In the genomic region with DNA sequence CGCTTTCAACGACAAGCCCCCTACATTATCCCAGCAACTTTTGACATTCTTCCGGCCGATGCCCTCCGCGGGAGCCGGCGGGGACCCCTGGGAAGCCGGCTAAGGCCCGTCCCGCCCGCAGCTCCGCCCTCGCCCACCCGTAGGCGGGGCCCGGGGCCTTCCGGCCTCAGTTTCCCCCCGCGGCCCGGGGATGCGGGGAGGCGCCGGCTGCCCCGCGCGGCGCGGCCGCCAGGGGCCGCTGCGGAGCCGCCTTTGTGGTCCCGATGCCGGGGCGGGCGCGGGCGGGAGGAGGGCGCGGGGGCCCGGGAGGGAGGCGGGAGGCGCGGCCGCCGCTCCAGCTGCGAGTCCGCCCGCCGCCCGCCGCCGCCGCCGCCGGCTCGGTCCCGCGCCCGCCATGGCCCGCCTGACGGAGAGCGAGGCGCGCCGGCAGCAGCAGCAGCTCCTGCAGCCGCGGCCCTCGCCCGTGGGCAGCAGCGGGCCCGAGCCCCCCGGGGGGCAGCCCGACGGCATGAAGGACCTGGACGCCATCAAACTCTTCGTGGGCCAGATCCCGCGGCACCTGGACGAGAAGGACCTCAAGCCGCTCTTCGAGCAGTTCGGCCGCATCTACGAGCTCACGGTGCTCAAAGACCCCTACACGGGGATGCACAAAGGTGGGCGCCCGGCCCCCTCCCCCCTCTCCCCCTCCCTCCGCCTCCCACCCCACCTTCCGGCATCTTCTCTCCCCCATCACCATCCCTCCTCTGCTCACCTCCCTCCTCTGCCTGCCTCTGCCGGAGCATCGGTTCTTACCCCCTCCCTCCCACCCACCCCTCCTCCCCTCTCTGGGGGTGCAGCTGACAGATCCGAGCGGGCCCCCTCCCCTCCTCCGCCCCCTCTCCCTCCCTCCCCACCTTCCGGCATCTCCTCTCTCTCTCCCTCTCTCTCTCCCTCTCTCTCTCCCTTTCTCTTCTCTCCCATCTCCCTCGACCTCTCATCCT, we compare ENCODE assay signal across 8 cellular contexts. TPM values are rescaled to one million over a fixed set of nuclear protein-coding genes. Genes with fewer than 3 reads are reported as not detected.
A peak's percentile ranks its signal among the peaks of the same experiment; 100 is the strongest.
DNase-seq lines count a peak whose midpoint lies in the region; ATAC-seq and TF ChIP-seq lines count a peak whose summit lies in the region.

TSS of gene CELF5 (plus strand) at position 316 of the 980 bp plus-strand sequence. CDS start at position 395, 79 bp downstream.

- no peak within 1 kb of the TSS for H3K27ac ChIP-seq in testis

- peaks cover 16% of the 10 kb centered on the region for H3K4me1 ChIP-seq in neuron (ENCODE audit: insufficient read depth, low read length)
- no peaks in the 10 kb centered on the region for H3K4me1 ChIP-seq in testis

- WGBS in testis, 2 donors = 1 to 6% methylated on average over 22 to 23 of the region's 99 CpGs

- ATAC-seq in HG02623 (IDR thresholded peaks at IDR 0.05; ENCODE audit: unreplicated experiment) (no peak), GM21576 (IDR thresholded peaks at IDR 0.05; ENCODE audit: unreplicated experiment) (no peak)

- H3K27me3 ChIP-seq in neuron (ENCODE audit: insufficient read depth, low read length) (no peaks in the 10 kb centered on the region), testis (no peaks in the 10 kb centered on the region)

- no peak within 1 kb of the TSS for H2AFZ ChIP-seq in neuron (ENCODE audit: low read depth, low read length)

- TF ChIP-seq POLR2A in testis (IDR thresholded peaks at IDR 0.05) = no peak

- H3K4me3 ChIP-seq in epithelial cell of esophagus (ENCODE audit: low read length) (no peak within 1 kb of the TSS), neuron (ENCODE audit: low read length) (peak within 1 kb of the TSS; percentile 69), testis (no peak within 1 kb of the TSS)

- H3K9me3 ChIP-seq in neuron (ENCODE audit: low read length) (no peaks in the 10 kb centered on the region), testis (no peaks in the 10 kb centered on the region)

- intact Hi-C loops in testis (cut with DNase I; ENCODE audit: low total_unique reads) = no loop called here

- H3K36me3 ChIP-seq in neuron (ENCODE audit: insufficient read depth, low read length) = no peaks in the 10 kb centered on the region
- no peaks in the 10 kb centered on the region for H3K36me3 ChIP-seq in testis (ENCODE audit: low read depth, missing control alignments)

- peak; percentile 78 for TF ChIP-seq CTCF in GM10266 (IDR thresholded peaks at IDR 0.05; ENCODE audit: control insufficient read depth, insufficient read depth, low read depth, missing control alignments)
- TF ChIP-seq CTCF in epithelial cell of esophagus (IDR thresholded peaks at IDR 0.05; ENCODE audit: insufficient read depth, low read depth, low read length, missing control alignments) = no peak
- peak; percentile 21 to 69 (median 51) for TF ChIP-seq CTCF in testis (IDR thresholded peaks at IDR 0.05)

- DNase-seq in GM10266 (ENCODE audit: extremely low spot score) = peak; percentile 92
- DNase-seq in NCI-H2171 treated with DMSO at 0.1 percent for 48 hours (lab: John Stamatoyannopoulos, UW) = peak; percentile 62
- DNase-seq in activated CD8-positive, alpha-beta memory T cell treated with anti-CD3 and anti-CD28 coated beads, Interleukin-2, amount 50 U/mL, for 48 hours = peak; percentile 82
- DNase-seq in epithelial cell of esophagus (ENCODE audit: low read depth) = peak; percentile 23
- DNase-seq in testis = peak; percentile 46

RNA-seq across cellular contexts. Expression of gene CELF5, which starts in this region (rescaled TPM):
- 1 to 10 TPM; 3.1 to 8.7 TPM for total RNA-seq in testis
- polyA plus RNA-seq in testis (ENCODE audit: insufficient read depth, low read depth, low replicate concordance) = 6.6 TPM

Comparison
In these comparisons a context has a peak if more than half of its experiments do, and no peak if none do; other contexts are left out.
1. DNase-seq: peak in every context shown above with its lines; median percentile 92 in GM10266; 82 in activated CD8-positive, alpha-beta memory T cell treated with anti-CD3 and anti-CD28 coated beads, Interleukin-2, amount 50 U/mL, for 48 hours; 62 in NCI-H2171 treated with DMSO at 0.1 percent for 48 hours; 46 in testis; 23 in epithelial cell of esophagus.